In genomic region chr1:209585672-209586071, GRCh38 we compare ENCODE assay signal across 8 cellular contexts. TPM values are rescaled to one million over a fixed set of nuclear protein-coding genes. Genes with fewer than 3 reads are reported as not detected.
A peak's percentile ranks its signal among the peaks of the same experiment; 100 is the strongest.
DNase-seq lines count a peak whose midpoint lies in the region; ATAC-seq and TF ChIP-seq lines count a peak whose summit lies in the region.

No MANE protein-coding gene starts in this region.

- TF ChIP-seq POLR2A in gastroesophageal sphincter (IDR thresholded peaks at IDR 0.05) (no peak), esophagus muscularis mucosa (IDR thresholded peaks at IDR 0.05; ENCODE audit: low read depth) (no peak)

- no peak overlapping the region for H3K4me3 Mint-ChIP-seq in effector memory CD8-positive, alpha-beta T cell

- H3K79me2 ChIP-seq in osteoblast (ENCODE audit: insufficient read depth, low read length) = no peaks in the 10 kb centered on the region

- H3K9me3 Mint-ChIP-seq in effector memory CD8-positive, alpha-beta T cell = no peaks in the 10 kb centered on the region

- no peaks in the 10 kb centered on the region for H3K9me3 ChIP-seq in gastroesophageal sphincter
- H3K9me3 ChIP-seq in osteoblast (ENCODE audit: low read depth, low read length) = no peaks in the 10 kb centered on the region
- H3K9me3 ChIP-seq in esophagus muscularis mucosa = no peaks in the 10 kb centered on the region

- 0% methylated on average over 1 to 9 of the region's 23 CpGs for WGBS in gastroesophageal sphincter (ENCODE audit: low coverage in 1 of 2), 2 donors
- WGBS in esophagus muscularis mucosa = 5% methylated on average over 21 of the region's 23 CpGs

- TF ChIP-seq EP300 in gastroesophageal sphincter (IDR thresholded peaks at IDR 0.05) (no peak), esophagus muscularis mucosa (IDR thresholded peaks at IDR 0.05) (no peak)

- H3K36me3 ChIP-seq in gastroesophageal sphincter (no peaks in the 10 kb centered on the region), osteoblast (ENCODE audit: insufficient read depth, low read length) (no peaks in the 10 kb centered on the region), esophagus muscularis mucosa (no peaks in the 10 kb centered on the region)

- no peak overlapping the region for H2AFZ ChIP-seq in osteoblast (ENCODE audit: low read length)

- H3K27me3 ChIP-seq in gastroesophageal sphincter = peaks cover 61% of the 10 kb centered on the region
- H3K27me3 ChIP-seq in osteoblast (ENCODE audit: insufficient read depth, low read length) = peaks cover 5% of the 10 kb centered on the region
- H3K27me3 ChIP-seq in esophagus muscularis mucosa = peaks cover 0 to 73% (median 20%) of the 10 kb centered on the region in 4 donors

- intact Hi-C loops in esophagus muscularis mucosa (cut with DNase I) = no loop called here

- no peaks in the 10 kb centered on the region for H3K36me3 Mint-ChIP-seq in effector memory CD8-positive, alpha-beta T cell (ENCODE audit: insufficient read depth)

- H3K27ac ChIP-seq in RWPE1 (no peak overlapping the region), gastroesophageal sphincter (no peak overlapping the region), osteoblast (ENCODE audit: low read depth, low read length) (no peak overlapping the region), esophagus muscularis mucosa (replicated peaks in 1 of 4) (no peak overlapping the region)

- peaks cover 30 to 41% of the 10 kb centered on the region in 2 donors for H3K27me3 Mint-ChIP-seq in effector memory CD8-positive, alpha-beta T cell

- ATAC-seq in gastroesophageal sphincter = peak; percentile 52
- no peak for ATAC-seq in effector memory CD8-positive, alpha-beta T cell (replicated peaks)

- TF ChIP-seq CTCF in RWPE1 (conservative IDR thresholded peaks at IDR 0.05; ENCODE audit: low read depth) (no peak), gastroesophageal sphincter (IDR thresholded peaks at IDR 0.05) (peak in 1 of 4 experiments; percentile 10), osteoblast (IDR thresholded peaks at IDR 0.05; ENCODE audit: extremely low read depth, low read depth, low read length) (no peak), esophagus muscularis mucosa (IDR thresholded peaks at IDR 0.05) (no peak)

- POLR2A ChIA-PET in RWPE1 (lab: Yijun Ruan, JAX; ENCODE audit: low non-redundant PET) = no interaction called here

- H3K4me1 ChIP-seq in gastroesophageal sphincter = peaks cover 0 to 11% (median 7%) of the 10 kb centered on the region in 3 donors
- peaks cover 9% of the 10 kb centered on the region for H3K4me1 ChIP-seq in osteoblast (ENCODE audit: insufficient read depth, low read length)
- peaks cover 8 to 10% (median 9%) of the 10 kb centered on the region in 4 donors for H3K4me1 ChIP-seq in esophagus muscularis mucosa

- H3K27ac Mint-ChIP-seq in effector memory CD8-positive, alpha-beta T cell = no peak overlapping the region

- no peaks in the 10 kb centered on the region for H3K4me1 Mint-ChIP-seq in effector memory CD8-positive, alpha-beta T cell (ENCODE audit: low read depth in 2 of 2)

- H3K4me3 ChIP-seq in gastroesophageal sphincter = no peak overlapping the region
- H3K4me3 ChIP-seq in osteoblast (ENCODE audit: insufficient read depth, low read length) = peak overlapping the region; percentile 24
- peak overlapping the region in 1 of 4 donors; percentile 24 for H3K4me3 ChIP-seq in esophagus muscularis mucosa

- DNase-seq in DMS 273 (lab: John Stamatoyannopoulos, UW; ENCODE audit: unreplicated experiment) (peak; percentile 77), DMS 273 treated with DMSO at 0.1 percent for 48 hours (lab: John Stamatoyannopoulos, UW) (no peak), RWPE1 (ENCODE audit: low spot score) (peak; percentile 23), osteoblast (ENCODE audit: insufficient read length, low spot score, missing footprints) (peak; percentile 60), esophagus muscularis mucosa (ENCODE audit: extremely low spot score) (no peak), T-helper 9 cell (no peak)
- no peak for DNase-seq in effector memory CD8-positive, alpha-beta T cell

- CTCF ChIA-PET in RWPE1 (lab: Yijun Ruan, JAX) = interaction anchor here (0.6 to 1.4 kb wide), 2 partner anchors 162 to 430 kb away, joined by 3 to 7 read pairs; no protein-coding TSS in a partner anchor

- H3K4me2 ChIP-seq in osteoblast (ENCODE audit: insufficient read depth, low read length) = peak overlapping the region; percentile 59

- H4K20me1 ChIP-seq in osteoblast (ENCODE audit: insufficient read depth, low read length) = no peaks in the 10 kb centered on the region

RNA-seq across cellular contexts. Expression of gene CAMK1G, which starts 2.2 kb away (rescaled TPM):
- total RNA-seq in gastroesophageal sphincter = 1 to 10 TPM in 2 of 4 donors, under 1 TPM in 2; 0.19 to 6.8 (median 0.84) TPM
- total RNA-seq in osteoblast = under 0.01 and 0.72 TPM in 2 replicates
- under 1 TPM; 0.13 to 0.83 (median 0.26) TPM for total RNA-seq in esophagus muscularis mucosa

Comparison
In these comparisons a context has a peak if more than half of its experiments do, and no peak if none do; other contexts are left out.
1. DNase-seq: peak in DMS 273 (single experiment), RWPE1 (single experiment) and osteoblast (single experiment); none in DMS 273 treated with DMSO at 0.1 percent for 48 hours (single experiment), esophagus muscularis mucosa (single experiment), effector memory CD8-positive, alpha-beta T cell (0 of 3) and T-helper 9 cell (single experiment).